11 cellular contexts compared by ENCODE assay signal in genomic region chr3:71244153-71245051, GRCh38.
DNase-seq lines count a peak whose midpoint lies in the region; ATAC-seq and TF ChIP-seq lines count a peak whose summit lies in the region.
"Had no signal": no experiment of that assay in that cellular context is flagged by ENCODE, and none has a peak within 500 bp of the region (broad histone marks: within the 10 kb centered on the region; RNA-seq: fewer than 3 reads in every experiment).

No MANE protein-coding gene starts in this region.

- no peak overlapping the region for H2AK5ac ChIP-seq in mesendoderm (ENCODE audit: low read length)

- H3K4ac ChIP-seq in mesendoderm (ENCODE audit: low read depth, low read length): no peak overlapping the region

- no peaks in the 10 kb centered on the region for H3K27me3 ChIP-seq in mesendoderm (ENCODE audit: insufficient read depth, low read length, poor library complexity)

- peak overlapping the region; percentile 85 for H3K4me3 Mint-ChIP-seq in type B pancreatic cell
- H3K4me3 Mint-ChIP-seq in effector memory CD8-positive, alpha-beta T cell: no peak overlapping the region
- H3K4me3 Mint-ChIP-seq: T-helper 1 cell treated with Interleukin-12 subunit alpha and Interleukin-12 subunit beta and Interleukin-4 antibody, amounts not matched to agents 30 μg/mL and 1 μg/mL, for 36 hours had no signal

- H3K23ac ChIP-seq in mesendoderm (ENCODE audit: low read length): no peak overlapping the region

- H3K4me3 ChIP-seq in coronary artery: peak overlapping the region; percentile 69
- no peak overlapping the region for H3K4me3 ChIP-seq in mesendoderm (ENCODE audit: low read length)

- peaks cover 68% of the 10 kb centered on the region for H3K4me1 Mint-ChIP-seq in type B pancreatic cell (ENCODE audit: unreplicated experiment)
- H3K4me1 Mint-ChIP-seq in effector memory CD8-positive, alpha-beta T cell (ENCODE audit: low read depth in 2 of 2): peaks cover 3 to 4% of the 10 kb centered on the region in 2 donors

- no peak overlapping the region for H2BK5ac ChIP-seq in mesendoderm (ENCODE audit: low read length)

- no peak overlapping the region for H4K5ac ChIP-seq in mesendoderm (ENCODE audit: low read length)

- H3K4me2 ChIP-seq in mesendoderm (ENCODE audit: low read length): no peak overlapping the region

- H3K36me3 Mint-ChIP-seq in type B pancreatic cell: peaks cover 3% of the 10 kb centered on the region
- H3K36me3 Mint-ChIP-seq in effector memory CD8-positive, alpha-beta T cell (ENCODE audit: insufficient read depth): peaks cover 3% of the 10 kb centered on the region

- H4K8ac ChIP-seq in mesendoderm (ENCODE audit: low read depth, low read length): no peak overlapping the region

- no peaks in the 10 kb centered on the region for H3K27me3 Mint-ChIP-seq in type B pancreatic cell
- no peaks in the 10 kb centered on the region for H3K27me3 Mint-ChIP-seq in effector memory CD8-positive, alpha-beta T cell

- H3K18ac ChIP-seq in mesendoderm (ENCODE audit: low read length): peak overlapping the region; percentile 72

- H2BK15ac ChIP-seq in mesendoderm (replicated peaks; ENCODE audit: low read depth): no peak overlapping the region

- no CpG with 5 or more reads among the region's 11 CpGs for WGBS in mesendoderm (ENCODE audit: extremely low coverage, insufficient coverage, low lambda C conversion rate)

- H3K27ac Mint-ChIP-seq in type B pancreatic cell: peak overlapping the region; percentile 80
- H3K27ac Mint-ChIP-seq in effector memory CD8-positive, alpha-beta T cell: peak overlapping the region in 1 of 2 donors; percentile 61
- H3K27ac Mint-ChIP-seq: T-helper 1 cell treated with Interleukin-12 subunit alpha and Interleukin-12 subunit beta and Interleukin-4 antibody, amounts not matched to agents 30 μg/mL and 1 μg/mL, for 36 hours had no signal

- no peak for ATAC-seq in esophagus mucosa
- no peak for ATAC-seq in effector memory CD8-positive, alpha-beta T cell (replicated peaks)

- no peaks in the 10 kb centered on the region for H3K79me1 ChIP-seq in mesendoderm (ENCODE audit: low read length)

- H3K79me2 ChIP-seq in mesendoderm (ENCODE audit: control insufficient read depth, insufficient read depth, low read length): no peaks in the 10 kb centered on the region

- no peak overlapping the region for H2BK120ac ChIP-seq in mesendoderm (ENCODE audit: low read depth, low read length)

- peak overlapping the region; percentile 19 for H3K56ac ChIP-seq in mesendoderm (ENCODE audit: low read length)

- H3K9ac ChIP-seq in mesendoderm (ENCODE audit: low read length): no peak overlapping the region

- DNase-seq in activated CD8-positive, alpha-beta memory T cell treated with anti-CD3 and anti-CD28 coated beads for 24 hours: peak; percentile 33
- no peak for DNase-seq in activated CD8-positive, alpha-beta memory T cell treated with anti-CD3 and anti-CD28 coated beads, Interleukin-2, amount 50 U/mL, for 48 hours
- peak; percentile 86 for DNase-seq in coronary artery (ENCODE audit: low spot score)
- DNase-seq in mesendoderm: peak; percentile 46
- no peak for DNase-seq in type B pancreatic cell (ENCODE audit: extremely low spot score, unreplicated experiment)
- no peak for DNase-seq in effector memory CD8-positive, alpha-beta T cell
- DNase-seq in anterior cingulate cortex (lab: John Stamatoyannopoulos, UW): no peak
- DNase-seq: activated gamma-delta T cell treated with Interleukin-2 at 50 U/mL for 16 hours, NCI-H2171 treated with DMSO at 0.1 percent for 48 hours had no signal

- H3K4me1 ChIP-seq in mesendoderm (ENCODE audit: control insufficient read depth, low read depth, low read length): peaks cover 4% of the 10 kb centered on the region

- H3K36me3 ChIP-seq in mesendoderm (ENCODE audit: control insufficient read depth, insufficient read depth, low read length): no peaks in the 10 kb centered on the region

- no peak for TF ChIP-seq CTCF in coronary artery (IDR thresholded peaks at IDR 0.05)
- no peak for TF ChIP-seq CTCF in type B pancreatic cell (conservative IDR thresholded peaks at IDR 0.05)

- H3K9me3 Mint-ChIP-seq in type B pancreatic cell: peaks cover 4% of the 10 kb centered on the region
- H3K9me3 Mint-ChIP-seq in effector memory CD8-positive, alpha-beta T cell: no peaks in the 10 kb centered on the region
- H3K9me3 Mint-ChIP-seq: T-helper 1 cell treated with Interleukin-12 subunit alpha and Interleukin-12 subunit beta and Interleukin-4 antibody, amounts not matched to agents 30 μg/mL and 1 μg/mL, for 36 hours had no signal

- H3K27ac ChIP-seq in coronary artery (peak overlapping the region; percentile 61 to 88), mesendoderm (ENCODE audit: low read depth, low read length) (peak overlapping the region; percentile 7)

Comparison
In these comparisons a context has a peak if more than half of its experiments do, and no peak if none do; other contexts are left out.
1. DNase-seq: peak in activated CD8-positive, alpha-beta memory T cell treated with anti-CD3 and anti-CD28 coated beads for 24 hours (single experiment), coronary artery (single experiment) and mesendoderm (single experiment); none in activated CD8-positive, alpha-beta memory T cell treated with anti-CD3 and anti-CD28 coated beads, Interleukin-2, amount 50 U/mL, for 48 hours (single experiment), type B pancreatic cell (single experiment), effector memory CD8-positive, alpha-beta T cell (0 of 3) and anterior cingulate cortex (0 of 58).